In genomic region chr15:23035964-23036566, GRCh38 we compare ENCODE assay signal across 8 cellular contexts. TPM values are rescaled to one million over a fixed set of nuclear protein-coding genes. Genes with fewer than 3 reads are reported as not detected.
DNase-seq lines count a peak whose midpoint lies in the region; ATAC-seq and TF ChIP-seq lines count a peak whose summit lies in the region.

No MANE protein-coding gene starts in this region.

- H3K4me3 ChIP-seq in BE2C (ENCODE audit: low read depth, low read length) (no peak overlapping the region), GM12875 (ENCODE audit: low read depth, low read length) (no peak overlapping the region), gastroesophageal sphincter (no peak overlapping the region), smooth muscle cell (no peak overlapping the region)

- DNase-seq in BE2C, result peak; percentile 78
- peak; percentile 25 to 69 for DNase-seq in NCI-H524 (lab: John Stamatoyannopoulos, UW)
- peak; percentile 67 for DNase-seq in activated T-cell treated with anti-CD3 and anti-CD28 coated beads, Interleukin-2, amount 50 U/mL, for 48 hours
- no peak for DNase-seq in smooth muscle cell (lab: John Stamatoyannopoulos, UW; ENCODE audit: unreplicated experiment)
- DNase-seq in OCI-M2 (lab: John Stamatoyannopoulos, UW; ENCODE audit: unreplicated experiment), result no peak

- TF ChIP-seq POLR2A in gastroesophageal sphincter (IDR thresholded peaks at IDR 0.05), result no peak

- no peak overlapping the region for H3K4me2 ChIP-seq in smooth muscle cell

- H3K79me2 ChIP-seq in smooth muscle cell (ENCODE audit: low read depth), result peaks cover 13% of the 10 kb centered on the region

- no peaks in the 10 kb centered on the region for H3K9me3 ChIP-seq in BE2C
- H3K9me3 ChIP-seq in gastroesophageal sphincter, result no peaks in the 10 kb centered on the region
- H3K9me3 ChIP-seq in smooth muscle cell (replicated peaks; ENCODE audit: low read depth), result no peaks in the 10 kb centered on the region

- no peaks in the 10 kb centered on the region for H3F3A ChIP-seq in smooth muscle cell (ENCODE audit: low read depth)

- no peak for ATAC-seq in gastroesophageal sphincter
- ATAC-seq in GM21619 (IDR thresholded peaks at IDR 0.05; ENCODE audit: unreplicated experiment), result no peak

- H3K4me1 ChIP-seq in BE2C (no peaks in the 10 kb centered on the region), gastroesophageal sphincter (peaks cover 0 to 25% (median 7%) of the 10 kb centered on the region in 3 donors), smooth muscle cell (ENCODE audit: low read depth) (peaks cover 7% of the 10 kb centered on the region)

- H4K20me1 ChIP-seq in smooth muscle cell (ENCODE audit: low read depth), result no peaks in the 10 kb centered on the region

- H3K36me3 ChIP-seq in BE2C (peaks cover 37% of the 10 kb centered on the region), gastroesophageal sphincter (peaks cover 0 to 60% of the 10 kb centered on the region in 2 donors), smooth muscle cell (ENCODE audit: low read depth) (peaks cover 6% of the 10 kb centered on the region)

- H3K27me3 ChIP-seq in BE2C (no peaks in the 10 kb centered on the region), gastroesophageal sphincter (no peaks in the 10 kb centered on the region), smooth muscle cell (ENCODE audit: low read depth) (no peaks in the 10 kb centered on the region)

- H3K9ac ChIP-seq in smooth muscle cell (ENCODE audit: low read depth), result no peak overlapping the region

- H2AFZ ChIP-seq in smooth muscle cell (ENCODE audit: low read depth), result no peak overlapping the region

- H3K27ac ChIP-seq in gastroesophageal sphincter, result no peak overlapping the region
- no peak overlapping the region for H3K27ac ChIP-seq in smooth muscle cell (ENCODE audit: low read depth)

- WGBS in gastroesophageal sphincter (ENCODE audit: low coverage in 1 of 2), 2 donors, result 53 to 54% methylated on average over 4 to 5 of the region's 5 CpGs
- WGBS in smooth muscle cell (ENCODE audit: low lambda C conversion rate), result 43% methylated on average over 5 of the region's 5 CpGs

- peak; percentile 91 for TF ChIP-seq CTCF in BE2C (IDR thresholded peaks at IDR 0.05; ENCODE audit: low read depth, low read length)
- TF ChIP-seq CTCF in GM12875 (IDR thresholded peaks at IDR 0.05; ENCODE audit: borderline replicate concordance, insufficient read depth, low read depth, low read length), result peak; percentile 89
- peak in 3 of 4 experiments; percentile 29 to 66 (median 37) for TF ChIP-seq CTCF in gastroesophageal sphincter (IDR thresholded peaks at IDR 0.05)
- TF ChIP-seq CTCF in smooth muscle cell (IDR thresholded peaks at IDR 0.05; ENCODE audit: borderline replicate concordance, insufficient read depth, poor library complexity, severe bottlenecking), result peak; percentile 71

- no peak for TF ChIP-seq EP300 in gastroesophageal sphincter (IDR thresholded peaks at IDR 0.05)

RNA-seq across cellular contexts. Expression of gene TUBGCP5, which starts 3.3 kb away (rescaled TPM):
- polyA plus RNA-seq in BE2C (2012; ENCODE audit: insufficient read depth, insufficient read length, low read depth), result 27.9 TPM
- total RNA-seq in gastroesophageal sphincter, result 10 to 100 TPM; 12.7 to 25.3 (median 21.7) TPM
- total RNA-seq in smooth muscle cell, result 13.9 and 17.2 TPM in 2 replicates
- polyA plus RNA-seq in smooth muscle cell, result 7.9 and 8.8 TPM in 2 replicates

RNA-seq across cellular contexts. Expression of gene CYFIP1, which starts 55.9 kb away (rescaled TPM):
- 41.7 TPM for polyA plus RNA-seq in BE2C (2012; ENCODE audit: insufficient read depth, insufficient read length, low read depth)
- total RNA-seq in gastroesophageal sphincter (100 to 1,000 TPM in 2 of 4 donors, 10 to 100 TPM in 2; 82.3 to 116 (median 101) TPM), smooth muscle cell (65.2 and 86.2 TPM in 2 replicates)
- 67.6 and 69.6 TPM in 2 replicates for polyA plus RNA-seq in smooth muscle cell

Comparison
In these comparisons a context has a peak if more than half of its experiments do, and no peak if none do; other contexts are left out.
1. DNase-seq: peak in BE2C (single experiment), NCI-H524 (2 of 2) and activated T-cell treated with anti-CD3 and anti-CD28 coated beads, Interleukin-2, amount 50 U/mL, for 48 hours (2 of 2); none in smooth muscle cell (single experiment) and OCI-M2 (single experiment).
2. CTCF ChIP-seq: peak in every context shown above with its lines; median percentile 91 in BE2C; 89 in GM12875; 71 in smooth muscle cell; 37 in gastroesophageal sphincter.